9 cellular contexts compared by ENCODE assay signal in genomic region chr16:11913425-11914079, GRCh38. TPM values are rescaled to one million over a fixed set of nuclear protein-coding genes. Genes with fewer than 3 reads are reported as not detected.
DNase-seq lines count a peak whose midpoint lies in the region; TF ChIP-seq lines count a peak whose summit lies in the region.
"Had no signal": no experiment of that assay in that cellular context is flagged by ENCODE, and none has a peak within 500 bp of the region (broad histone marks: within the 10 kb centered on the region; RNA-seq: fewer than 3 reads in every experiment).

No MANE protein-coding gene starts in this region.

- peak overlapping the region; percentile 96 for H3K4me2 ChIP-seq in mammary epithelial cell (ENCODE audit: insufficient read depth, low read depth, low read length)

- no peaks in the 10 kb centered on the region for H3K9me3 Mint-ChIP-seq in CD8-positive, alpha-beta memory T cell

- dilution Hi-C loops in mammary epithelial cell (cut with HindIII; ENCODE audit: low sequenced_read_pairs): loop anchor here (5.0 kb wide), 2 partner anchors 46 to 84 kb away; no protein-coding TSS in a partner anchor

- peaks cover 22% of the 10 kb centered on the region for H4K20me1 ChIP-seq in mammary epithelial cell (ENCODE audit: insufficient read depth, low read length)

- peak overlapping the region; percentile 64 for H3K4me3 ChIP-seq in CD8-positive, alpha-beta memory T cell (ENCODE audit: low read length)
- H3K4me3 ChIP-seq in mammary epithelial cell (replicated peaks in 1 of 3; ENCODE audit: insufficient read depth in 1 of 3, low read depth in 2 of 3, low read length in 3 of 3): peak overlapping the region; percentile 82 to 91 (median 86)
- H3K4me3 ChIP-seq in H7 (ENCODE audit: insufficient read depth, low read depth, low read length): no peak overlapping the region

- H3K9ac ChIP-seq in mammary epithelial cell (ENCODE audit: insufficient read depth, low read length): peak overlapping the region; percentile 87

- peaks cover 49 to 60% (median 55%) of the 10 kb centered on the region in 3 donors for H3K4me1 Mint-ChIP-seq in CD8-positive, alpha-beta memory T cell

- H3K79me2 ChIP-seq in mammary epithelial cell (ENCODE audit: insufficient read depth, low read length): peaks cover 72% of the 10 kb centered on the region

- intact Hi-C loops in mammary epithelial cell (cut with micrococcal nuclease): loop anchor here (10.0 kb wide), 1 partner anchor 151 kb away; no protein-coding TSS in a partner anchor

- TF ChIP-seq CTCF in mammary epithelial cell (conservative IDR thresholded peaks at IDR 0.05 in 1 of 2, IDR thresholded peaks at IDR 0.05 in 1 of 2; ENCODE audit: extremely low read depth in 1 of 2, insufficient read depth in 1 of 2, low read depth in 1 of 2, low read length in 2 of 2): no peak

- WGBS in mammary epithelial cell (ENCODE audit: low coverage, missing lambda C conversion rate): 77% methylated on average over 10 of the region's 12 CpGs

- peak overlapping the region; percentile 68 for H3K27ac ChIP-seq in CD8-positive, alpha-beta memory T cell (ENCODE audit: low read depth, low read length)
- peak overlapping the region; percentile 78 for H3K27ac ChIP-seq in mammary epithelial cell (ENCODE audit: insufficient read depth, low read depth, low read length)

- peaks cover 0 to 4% of the 10 kb centered on the region in 2 donors for H3K27me3 Mint-ChIP-seq in CD8-positive, alpha-beta memory T cell

- BruUV-seq in mammary epithelial cell (replicated peaks; lab: Mats Ljungman, UMichigan): no TSS peak

- peak overlapping the region; percentile 87 to 98 (median 96) for H3K4me3 Mint-ChIP-seq in CD8-positive, alpha-beta memory T cell

- no peaks in the 10 kb centered on the region for H3K36me3 ChIP-seq in CD8-positive, alpha-beta memory T cell (ENCODE audit: insufficient read depth, low read length)
- no peaks in the 10 kb centered on the region for H3K36me3 ChIP-seq in mammary epithelial cell (ENCODE audit: insufficient read depth, low read length)
- H3K36me3 ChIP-seq in H7 (replicated peaks; ENCODE audit: control insufficient read depth, insufficient read depth, low read length): no peaks in the 10 kb centered on the region

- in situ Hi-C loops in mammary epithelial cell (cut with MboI; ENCODE audit: low sequenced_read_pairs in 2 of 2): no loop called here

- peaks cover 0 to 45% (median 0%) of the 10 kb centered on the region in 3 donors for H3K36me3 Mint-ChIP-seq in CD8-positive, alpha-beta memory T cell

- no peaks in the 10 kb centered on the region for H3K9me3 ChIP-seq in CD8-positive, alpha-beta memory T cell (ENCODE audit: low read length)
- no peaks in the 10 kb centered on the region for H3K9me3 ChIP-seq in mammary epithelial cell (replicated peaks; ENCODE audit: insufficient read depth, low read length)

- H3K4me1 ChIP-seq in CD8-positive, alpha-beta memory T cell (ENCODE audit: insufficient read depth, low read length): peaks cover 46% of the 10 kb centered on the region
- peaks cover 24% of the 10 kb centered on the region for H3K4me1 ChIP-seq in mammary epithelial cell (ENCODE audit: insufficient read depth, low read length)

- CTCF ChIA-PET in CD8-positive, alpha-beta memory T cell (lab: Charles Lee): no interaction called here
- CTCF ChIA-PET in mammary epithelial cell (lab: Charles Lee; ENCODE audit: low non-redundant PET): no interaction called here

- peak overlapping the region; percentile 96 to 99 (median 97) for H3K27ac Mint-ChIP-seq in CD8-positive, alpha-beta memory T cell

- no peaks in the 10 kb centered on the region for H3K27me3 ChIP-seq in CD8-positive, alpha-beta memory T cell (ENCODE audit: insufficient read depth, low read length, poor library complexity, severe bottlenecking)
- H3K27me3 ChIP-seq in mammary epithelial cell (ENCODE audit: insufficient read depth, low read length): no peaks in the 10 kb centered on the region
- no peaks in the 10 kb centered on the region for H3K27me3 ChIP-seq in H7 (ENCODE audit: control insufficient read depth, insufficient read depth, low read length)

- H2AFZ ChIP-seq in mammary epithelial cell (ENCODE audit: low read depth, low read length): no peak overlapping the region

- DNase-seq in CD8-positive, alpha-beta memory T cell: peak; percentile 8 to 79 (median 60)
- peak; percentile 22 for DNase-seq in NCI-H69 (lab: John Stamatoyannopoulos, UW)
- peak; percentile 75 for DNase-seq in mammary epithelial cell
- peak; percentile 38 for DNase-seq in myocyte (ENCODE audit: low read depth)
- DNase-seq in mucosa of gallbladder (ENCODE audit: low spot score): no peak
- no peak for DNase-seq in ecto neural progenitor cell (ENCODE audit: low spot score)
- no peak for DNase-seq in iPS-NIHi11 (ENCODE audit: low spot score)
- no peak for DNase-seq in H7

- POLR2A ChIA-PET in CD8-positive, alpha-beta memory T cell (lab: Charles Lee): interaction anchor here (0.6 kb wide), 1 partner anchor 64 kb away, joined by 3 read pairs; the partner anchor contains the start of gene SNX29

RNA-seq across cellular contexts. Expression of gene GSPT1, which starts 2.2 kb away (rescaled TPM):
- 100 to 1,000 TPM; 228 to 237 TPM for total RNA-seq in CD8-positive, alpha-beta memory T cell
- polyA plus RNA-seq in CD8-positive, alpha-beta memory T cell: 90.8 TPM
- 100 to 1,000 TPM in 1 of 2 donors, 10 to 100 TPM in 1; 95.7 to 182 TPM for total RNA-seq in mammary epithelial cell
- polyA plus RNA-seq in mammary epithelial cell: 95.0 TPM
- polyA minus RNA-seq in mammary epithelial cell: 286 TPM
- total RNA-seq in myocyte: 104 and 111 TPM in 2 replicates
- 61.0 TPM for polyA plus RNA-seq in myocyte (2012)
- 73.5 TPM for total RNA-seq in mucosa of gallbladder
- 116 and 148 TPM in 2 replicates for total RNA-seq in H7 (2014; rRNA removed; shearing (Covaris generic))

RNA-seq across cellular contexts. Expression of gene NPIPB2, which starts 28.3 kb away (rescaled TPM):
- 1 to 10 TPM; 9.4 to 9.7 TPM for total RNA-seq in CD8-positive, alpha-beta memory T cell
- 1.3 TPM for polyA plus RNA-seq in CD8-positive, alpha-beta memory T cell
- 10 to 100 TPM in 1 of 2 donors, 1 to 10 TPM in 1; 3.0 to 15.7 TPM for total RNA-seq in mammary epithelial cell
- 2.2 TPM for polyA plus RNA-seq in mammary epithelial cell
- polyA minus RNA-seq in mammary epithelial cell: 17.3 TPM
- 1.1 and 1.3 TPM in 2 replicates for total RNA-seq in myocyte
- polyA plus RNA-seq in myocyte (2012): 7.2 TPM
- total RNA-seq in mucosa of gallbladder: 5.5 TPM
- total RNA-seq in H7 (2014; rRNA removed; shearing (Covaris generic)): 0.97 and 1.3 TPM in 2 replicates

RNA-seq across cellular contexts. Expression of gene TNFRSF17, which starts 51.5 kb away (rescaled TPM):
- not detected for total RNA-seq in CD8-positive, alpha-beta memory T cell
- polyA plus RNA-seq in CD8-positive, alpha-beta memory T cell: not detected
- total RNA-seq in mammary epithelial cell (not detected), myocyte (not detected in 2 replicates), mucosa of gallbladder (0.46 TPM)
- not detected for polyA plus RNA-seq in mammary epithelial cell
- not detected for polyA minus RNA-seq in mammary epithelial cell
- polyA plus RNA-seq in myocyte (2012): not detected
- not detected in 2 replicates for total RNA-seq in H7 (2014; rRNA removed; shearing (Covaris generic))
- total RNA-seq: NCI-H460 had no signal

Comparison
In these comparisons a context has a peak if more than half of its experiments do, and no peak if none do; other contexts are left out.
1. DNase-seq: peak in CD8-positive, alpha-beta memory T cell (5 of 5), NCI-H69 (single experiment), mammary epithelial cell (single experiment) and myocyte (single experiment); none in mucosa of gallbladder (single experiment), ecto neural progenitor cell (single experiment), iPS-NIHi11 (single experiment) and H7 (single experiment).